Comparison of ENCODE assay signal across 10 cellular contexts in genomic region chr17:55549140-55549539, GRCh38. TPM values are rescaled to one million over a fixed set of nuclear protein-coding genes. Genes with fewer than 3 reads are reported as not detected.
DNase-seq lines count a peak whose midpoint lies in the region; ATAC-seq, FAIRE-seq and TF ChIP-seq lines count a peak whose summit lies in the region.
"Had no signal": no experiment of that assay in that cellular context is flagged by ENCODE, and none has a peak within 500 bp of the region (broad histone marks: within the 10 kb centered on the region; RNA-seq: fewer than 3 reads in every experiment).

No MANE protein-coding gene starts in this region.

- POLR2A ChIA-PET in AG04450 (lab: Yijun Ruan, JAX), result no interaction called here

- ATAC-seq in GM18868 (IDR thresholded peaks at IDR 0.05; ENCODE audit: unreplicated experiment) (no peak), upper lobe of left lung (ENCODE audit: low FRiP score in 2 of 2) (no peak)

- TF ChIP-seq CTCF in AG04450 (IDR thresholded peaks at IDR 0.05; ENCODE audit: low read depth, low read length), result peak; percentile 40
- peak; percentile 27 for TF ChIP-seq CTCF in epithelial cell of proximal tubule (conservative IDR thresholded peaks at IDR 0.05; ENCODE audit: low read depth, low read length)
- peak in 1 of 6 experiments; percentile 21 for TF ChIP-seq CTCF in upper lobe of left lung (IDR thresholded peaks at IDR 0.05)

- H3K4me3 ChIP-seq in AG04450 (ENCODE audit: low read depth, low read length) (no peak overlapping the region), epithelial cell of proximal tubule (ENCODE audit: low read depth, low read length) (no peak overlapping the region), upper lobe of left lung (no peak overlapping the region)

- no peaks in the 10 kb centered on the region for H3K36me3 ChIP-seq in upper lobe of left lung

- DNase-seq in AG04450 (ENCODE audit: low read depth, low spot score) (no peak), GM18507 (ENCODE audit: extremely low spot score, insufficient read length, low read depth) (no peak), NCI-H69 (lab: John Stamatoyannopoulos, UW) (peak; percentile 35), epithelial cell of proximal tubule (ENCODE audit: low read depth) (no peak), inferior parietal cortex (ENCODE audit: extremely low spot score) (no peak), COR-L47 (lab: John Stamatoyannopoulos, UW) (no peak), upper lobe of left lung (no peak)
- DNase-seq: activated T-cell treated with anti-CD3 and anti-CD28 coated beads, Interleukin-2, amount 50 U/mL, for 24 hours had no signal

- no peaks in the 10 kb centered on the region for H3K9me3 ChIP-seq in AG04450 (ENCODE audit: control insufficient read depth, insufficient read depth, low read length)
- H3K9me3 ChIP-seq in upper lobe of left lung, result no peaks in the 10 kb centered on the region

- H3K4me1 ChIP-seq in upper lobe of left lung, result no peaks in the 10 kb centered on the region

- 52 to 56% methylated on average over 2 of the region's 2 CpGs for WGBS in upper lobe of left lung, 2 donors

- CTCF ChIA-PET in AG04450 (lab: Charles Lee), result interaction anchor here (1.1 to 2.1 kb wide), 3 partner anchors 35 to 222 kb away, joined by 3 to 18 read pairs (median 4); no protein-coding TSS in a partner anchor

- H3K27me3 ChIP-seq in AG04450 (ENCODE audit: control insufficient read depth, insufficient read depth, low read length), result no peaks in the 10 kb centered on the region
- H3K27me3 ChIP-seq in upper lobe of left lung, result no peaks in the 10 kb centered on the region

- no peak for TF ChIP-seq EP300 in upper lobe of left lung (IDR thresholded peaks at IDR 0.05)

- H3K27ac ChIP-seq in AG04450 (ENCODE audit: low read depth, low read length) (no peak overlapping the region), upper lobe of left lung (no peak overlapping the region)

- TF ChIP-seq POLR2A in upper lobe of left lung (IDR thresholded peaks at IDR 0.05), result no peak

- FAIRE-seq in GM18507 (lab: Jason Lieb, UNC), result peak; percentile 38
- FAIRE-seq: endometrium had no signal

RNA-seq across cellular contexts. Expression of gene SMIM36, which starts 37.9 kb away (rescaled TPM):
- polyA plus RNA-seq in AG04450 (2011; rRNA removed), result not detected in 2 replicates
- polyA minus RNA-seq in AG04450 (2011; rRNA and poly(A)+ RNA removed), result not detected in 2 replicates
- total RNA-seq in epithelial cell of proximal tubule, result not detected in 2 replicates
- total RNA-seq in upper lobe of left lung, result not detected
